16 cellular contexts compared by ENCODE assay signal in genomic region chr16:75197522-75198134, GRCh38. TPM values are rescaled to one million over a fixed set of nuclear protein-coding genes. Genes with fewer than 3 reads are reported as not detected.
DNase-seq lines count a peak whose midpoint lies in the region; ATAC-seq and TF ChIP-seq lines count a peak whose summit lies in the region.
"Had no signal": no experiment of that assay in that cellular context is flagged by ENCODE, and none has a peak within 500 bp of the region (broad histone marks: within the 10 kb centered on the region; RNA-seq: fewer than 3 reads in every experiment).

No MANE protein-coding gene starts in this region.

- H3K4me2 ChIP-seq in PC-3 (ENCODE audit: low read length) = peak overlapping the region; percentile 65; the same call in 1 of the 2 replicates

- H2AFZ ChIP-seq in PC-3 (ENCODE audit: low read length) = peak overlapping the region; percentile 67; the same call in 1 of the 2 replicates

- no peak overlapping the region for H3K27ac ChIP-seq in PC-3 (ENCODE audit: low read length)
- H3K27ac ChIP-seq in endodermal cell (ENCODE audit: low read depth, low read length) = no peak overlapping the region
- no peak overlapping the region for H3K27ac ChIP-seq in spleen
- no peak overlapping the region for H3K27ac ChIP-seq in tibial nerve
- H3K27ac ChIP-seq: esophagus squamous epithelium had no signal

- H3K27me3 Mint-ChIP-seq in endodermal cell (ENCODE audit: insufficient read depth) = peaks cover 22% of the 10 kb centered on the region

- TF ChIP-seq POLR2A in spleen (IDR thresholded peaks at IDR 0.05) (no peak), tibial nerve (IDR thresholded peaks at IDR 0.05) (no peak)

- intact Hi-C loops in PC-3 (cut with micrococcal nuclease) = loop anchor here (5.0 kb wide), 2 partner anchors 35 to 325 kb away; no protein-coding TSS in a partner anchor
- intact Hi-C loops in spleen (cut with DNase I; ENCODE audit: low total_unique reads) = loop anchor here (5.0 kb wide), 1 partner anchor 205 kb away; no protein-coding TSS in a partner anchor

- H3F3A ChIP-seq in PC-3 (ENCODE audit: low read length, unreplicated experiment) = no peaks in the 10 kb centered on the region

- TF ChIP-seq EP300 in tibial nerve (IDR thresholded peaks at IDR 0.05) = no peak

- H4K20me1 ChIP-seq in PC-3 (ENCODE audit: low read length) = no peaks in the 10 kb centered on the region

- no peak overlapping the region for H3K27ac Mint-ChIP-seq in endodermal cell
- H3K27ac Mint-ChIP-seq: activated T-cell treated with anti-CD3 and anti-CD28 coated beads, Interleukin-2, amount 50 U/mL, for 72 hours had no signal

- H3K9me2 ChIP-seq in PC-3 (replicated peaks; ENCODE audit: low read length) = no peaks in the 10 kb centered on the region

- no peaks in the 10 kb centered on the region for H3K36me3 Mint-ChIP-seq in endodermal cell (ENCODE audit: low read depth)

- CTCF ChIA-PET in PC-3 (lab: Charles Lee) = no interaction called here

- H3K36me3 ChIP-seq in PC-3 (ENCODE audit: low read depth, low read length) (no peaks in the 10 kb centered on the region), endodermal cell (ENCODE audit: control insufficient read depth, insufficient read depth, low read length) (no peaks in the 10 kb centered on the region), spleen (no peaks in the 10 kb centered on the region), tibial nerve (no peaks in the 10 kb centered on the region)
- H3K36me3 ChIP-seq: esophagus squamous epithelium had no signal

- H3K4me1 Mint-ChIP-seq in endodermal cell = peaks cover 17% of the 10 kb centered on the region

- POLR2A ChIA-PET in PC-3 (lab: Charles Lee; ENCODE audit: unreplicated experiment) = no interaction called here

- no TSS peak for BruUV-seq in PC-3 (replicated peaks; lab: Mats Ljungman, UMichigan)

- H3K4me3 ChIP-seq in PC-3 (ENCODE audit: low read length) (no peak overlapping the region), endodermal cell (ENCODE audit: low read length) (no peak overlapping the region), spleen (no peak overlapping the region), tibial nerve (no peak overlapping the region)
- H3K4me3 ChIP-seq: esophagus squamous epithelium, lung had no signal

- peak; percentile 6 for DNase-seq in NOMO-1 treated with dmso at 0.1 percent for 144 hours (lab: John Stamatoyannopoulos, UW; ENCODE audit: unreplicated experiment)
- DNase-seq in NOMO-1 treated with DMSO at 0.1 percent for 48 hours (lab: John Stamatoyannopoulos, UW; ENCODE audit: unreplicated experiment) = no peak
- DNase-seq in PC-3 = no peak
- DNase-seq in endodermal cell = peak; percentile 60
- DNase-seq in spleen = peak; percentile 23
- no peak for DNase-seq in hippocampal formation (lab: John Stamatoyannopoulos, UW)
- no peak for DNase-seq in tibial nerve (ENCODE audit: low spot score in 2 of 2)
- no peak for DNase-seq in NCI-H1694 (lab: John Stamatoyannopoulos, UW)
- DNase-seq: activated CD4-positive, alpha-beta T cell treated with anti-CD3 and anti-CD28 coated beads, Interleukin-2, amount 50 U/mL, for 1 hour; activated T-cell treated with anti-CD3 and anti-CD28 coated beads, Interleukin-2, amount 50 U/mL, for 72 hours; esophagus squamous epithelium; NCI-H1105 had no signal

- H3K4me1 ChIP-seq in PC-3 (ENCODE audit: insufficient read depth, low read length) = no peaks in the 10 kb centered on the region
- H3K4me1 ChIP-seq in endodermal cell (ENCODE audit: control insufficient read depth, insufficient read depth, low read length) = peaks cover 6% of the 10 kb centered on the region
- H3K4me1 ChIP-seq in spleen = peaks cover 3 to 30% (median 6%) of the 10 kb centered on the region in 6 donors
- peaks cover 0 to 12% (median 0%) of the 10 kb centered on the region in 4 donors for H3K4me1 ChIP-seq in tibial nerve

- 88% methylated on average over 14 of the region's 14 CpGs for WGBS in endodermal cell (ENCODE audit: insufficient coverage in 1 of 2, insufficient read length in 1 of 2), 2 experiments
- WGBS in spleen, 5 donors = 42 to 61% (median 48%) methylated on average over 14 of the region's 14 CpGs
- 56 to 65% methylated on average over 14 of the region's 14 CpGs for WGBS in tibial nerve, 2 donors

- H3K27me3 ChIP-seq in PC-3 (ENCODE audit: low read length) (no peaks in the 10 kb centered on the region), endodermal cell (ENCODE audit: control insufficient read depth, insufficient read depth, low read length, poor library complexity, severe bottlenecking) (peaks cover 16% of the 10 kb centered on the region), spleen (replicated peaks in 1 of 7) (peaks cover 0 to 58% (median 8%) of the 10 kb centered on the region in 7 donors), tibial nerve (peaks cover 0 to 34% of the 10 kb centered on the region in 2 donors)

- no peaks in the 10 kb centered on the region for H3K9me3 Mint-ChIP-seq in endodermal cell
- H3K9me3 Mint-ChIP-seq: activated T-cell treated with anti-CD3 and anti-CD28 coated beads, Interleukin-2, amount 50 U/mL, for 72 hours; neural crest cell had no signal

- H3K4me3 Mint-ChIP-seq in endodermal cell = no peak overlapping the region
- H3K4me3 Mint-ChIP-seq: activated T-cell treated with anti-CD3 and anti-CD28 coated beads, Interleukin-2, amount 50 U/mL, for 72 hours; neural crest cell had no signal

- no peaks in the 10 kb centered on the region for H3K9me3 ChIP-seq in PC-3 (ENCODE audit: low read length)
- H3K9me3 ChIP-seq in endodermal cell (ENCODE audit: control insufficient read depth, low read length) = no peaks in the 10 kb centered on the region
- H3K9me3 ChIP-seq in spleen = no peaks in the 10 kb centered on the region
- no peaks in the 10 kb centered on the region for H3K9me3 ChIP-seq in tibial nerve
- H3K9me3 ChIP-seq: esophagus squamous epithelium had no signal

- no peaks in the 10 kb centered on the region for H3K79me2 ChIP-seq in PC-3 (ENCODE audit: low read length)

- TF ChIP-seq CTCF in PC-3 (conservative IDR thresholded peaks at IDR 0.05; ENCODE audit: low read depth, low read length) (no peak), endodermal cell (conservative IDR thresholded peaks at IDR 0.05) (no peak), spleen (IDR thresholded peaks at IDR 0.05 in 8 of 11, conservative IDR thresholded peaks at IDR 0.05 in 3 of 11) (no peak), tibial nerve (IDR thresholded peaks at IDR 0.05) (no peak)

- no peak overlapping the region for H3K9ac ChIP-seq in PC-3 (ENCODE audit: low read length)
- no peak overlapping the region for H3K9ac ChIP-seq in endodermal cell (ENCODE audit: extremely low read depth, low read length, poor library complexity, severe bottlenecking)

- ATAC-seq in PC-3 = no peak
- ATAC-seq: activated T-cell treated with anti-CD3 and anti-CD28 coated beads, Interleukin-2, amount 50 U/mL, for 72 hours; Panc1 had no signal

RNA-seq across cellular contexts. Expression of gene CTRB2, which starts 9.3 kb away (rescaled TPM):
- total RNA-seq in PC-3 (2014; rRNA removed) (not detected in 2 replicates), endodermal cell (not detected), spleen (10 to 100 TPM in 1 of 7 donors, 1 to 10 TPM in 5, not detected in 1; 1.3 to 11.8 (median 3.7) TPM), tibial nerve (10 to 100 TPM in 3 of 4 donors, 1 to 10 TPM in 1; 4.2 to 45.0 (median 15.5) TPM)
- polyA plus RNA-seq in endodermal cell (2013, experiment 1 of 2) = not detected
- polyA plus RNA-seq in endodermal cell (2013, experiment 2 of 2) = not detected
- polyA plus RNA-seq in spleen = 1 to 10 TPM in 2 of 3 donors, under 1 TPM in 1; 0.58 to 1.3 (median 1.2) TPM
- total RNA-seq: activated T-cell treated with anti-CD3 and anti-CD28 coated beads, Interleukin-2, amount 50 U/mL, for 72 hours; esophagus squamous epithelium; neural crest cell; T-helper 2 cell treated with Interferon-gamma antibody and Interleukin-4, amounts not matched to agents 100 ng/mL and 5 ng/mL, for 36 hours had no signal

RNA-seq across cellular contexts. Expression of gene CTRB1, which starts 21.2 kb away (rescaled TPM):
- not detected in 2 replicates for total RNA-seq in PC-3 (2014; rRNA removed)
- total RNA-seq in endodermal cell = not detected
- not detected for polyA plus RNA-seq in endodermal cell (2013, experiment 1 of 2)
- not detected for polyA plus RNA-seq in endodermal cell (2013, experiment 2 of 2)
- 10 to 100 TPM in 1 of 7 donors, 1 to 10 TPM in 4, not detected in 2; 2.2 to 25.2 (median 4.4) TPM for total RNA-seq in spleen
- polyA plus RNA-seq in spleen = 1 to 10 TPM in 2 of 3 donors, under 1 TPM in 1; 0.59 to 2.7 (median 1.5) TPM
- total RNA-seq in tibial nerve = 10 to 100 TPM in 1 of 4 donors, 1 to 10 TPM in 2, under 1 TPM in 1; 0.59 to 24.3 (median 1.2) TPM
- total RNA-seq: activated T-cell treated with anti-CD3 and anti-CD28 coated beads, Interleukin-2, amount 50 U/mL, for 72 hours; esophagus squamous epithelium; neural crest cell; T-helper 2 cell treated with Interferon-gamma antibody and Interleukin-4, amounts not matched to agents 100 ng/mL and 5 ng/mL, for 36 hours had no signal

RNA-seq across cellular contexts. Expression of gene ZFP1, which starts 49.3 kb away (rescaled TPM):
- total RNA-seq in PC-3 (2014; rRNA removed) (3.3 and 3.5 TPM in 2 replicates), endodermal cell (10 to 100 TPM; 10.4 to 13.3 TPM), spleen (10 to 100 TPM in 1 of 7 donors, 1 to 10 TPM in 6; 8.3 to 11.4 (median 9.1) TPM), tibial nerve (10 to 100 TPM in 2 of 4 donors, 1 to 10 TPM in 2; 6.3 to 12.6 (median 9.5) TPM)
- polyA plus RNA-seq in endodermal cell (2013, experiment 1 of 2) = 29.0 TPM
- 24.5 TPM for polyA plus RNA-seq in endodermal cell (2013, experiment 2 of 2)
- polyA plus RNA-seq in spleen = 1 to 10 TPM; 3.1 to 4.2 (median 3.6) TPM

RNA-seq across cellular contexts. Expression of gene BCAR1, which starts 53.8 kb away (rescaled TPM):
- total RNA-seq in PC-3 (2014; rRNA removed) (49.3 and 68.0 TPM in 2 replicates), endodermal cell (10 to 100 TPM; 56.2 to 74.3 TPM), spleen (100 to 1,000 TPM in 3 of 7 donors, 10 to 100 TPM in 4; 62.2 to 164 (median 79.8) TPM), tibial nerve (10 to 100 TPM; 41.0 to 57.3 (median 42.9) TPM)
- polyA plus RNA-seq in endodermal cell (2013, experiment 1 of 2) = 38.6 TPM
- 33.2 TPM for polyA plus RNA-seq in endodermal cell (2013, experiment 2 of 2)
- polyA plus RNA-seq in spleen = 10 to 100 TPM; 14.6 to 71.2 (median 29.7) TPM
- total RNA-seq: T-helper 2 cell treated with Interferon-gamma antibody and Interleukin-4, amounts not matched to agents 100 ng/mL and 5 ng/mL, for 36 hours had no signal

Comparison
In these comparisons a context has a peak if more than half of its experiments do, and no peak if none do; other contexts are left out.
1. DNase-seq: peak in NOMO-1 treated with dmso at 0.1 percent for 144 hours (single experiment), endodermal cell (single experiment) and spleen (single experiment); none in NOMO-1 treated with DMSO at 0.1 percent for 48 hours (single experiment), PC-3 (single experiment), hippocampal formation (0 of 2), tibial nerve (0 of 2) and NCI-H1694 (single experiment).